5 cellular contexts compared by ENCODE assay signal in genomic region chr7:35546691-35547090, GRCh38.
"Had no signal": no experiment of that assay in that cellular context is flagged by ENCODE, and none has a peak within 500 bp of the region (broad histone marks: within the 10 kb centered on the region; RNA-seq: fewer than 3 reads in every experiment).

No MANE protein-coding gene starts in this region.

- DNase-seq: H9, HCEC 1CT, IMR-90 had no signal

- H3K4me3 ChIP-seq: GM23338, K562 had no signal
